Comparison of ENCODE assay signal across 1 cellular context in the genomic region with DNA sequence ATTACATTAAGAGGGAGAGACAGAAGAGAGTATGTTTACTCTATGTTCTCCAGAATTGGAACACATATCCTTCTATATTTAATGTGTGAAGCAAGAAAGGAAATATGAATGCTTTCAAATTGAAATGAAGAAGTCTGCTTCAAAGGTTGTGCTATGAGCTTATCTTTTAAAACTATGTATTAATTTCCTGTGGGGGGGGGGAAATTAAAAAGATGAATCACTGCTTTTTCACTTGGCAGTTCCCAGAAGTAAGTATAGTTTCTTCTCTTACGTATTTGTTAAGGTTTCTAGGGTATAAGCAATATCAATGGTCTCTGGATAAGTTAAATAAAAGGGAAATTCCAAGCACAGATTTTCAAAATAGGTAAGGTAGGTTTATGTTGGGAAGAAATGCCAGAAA.
TF ChIP-seq lines count a peak whose summit lies in the region.

No MANE protein-coding gene starts in this region.

TF ChIP-seq in endothelial cell of umbilical vein, 7 proteins besides CTCF, POLR2A, EP300 and RAD21:
- TF ChIP-seq GATA2 (IDR thresholded peaks at IDR 0.05; ENCODE audit: insufficient read depth, insufficient read length, low read depth, low read length), result peak; percentile 61
- TF ChIP-seq POLR2AphosphoS5 (IDR thresholded peaks at IDR 0.05; ENCODE audit: insufficient read depth, low read depth, low read length), result no peak
- peak; percentile 48 for TF ChIP-seq JUN (IDR thresholded peaks at IDR 0.05; ENCODE audit: borderline replicate concordance, insufficient read depth, insufficient read length, low read depth)
- no peak for TF ChIP-seq MYC (IDR thresholded peaks at IDR 0.05; ENCODE audit: low read depth, low read length)
- peak; percentile 73 for TF ChIP-seq FOS (IDR thresholded peaks at IDR 0.05; ENCODE audit: borderline replicate concordance, insufficient read depth, low read length)
TF ChIP-seq in endothelial cell of umbilical vein: peak in this region for 3.
